ENCODE assay signal across 8 cellular contexts in genomic region chr12:103928736-103929050, GRCh38. TPM values are rescaled to one million over a fixed set of nuclear protein-coding genes. Genes with fewer than 3 reads are reported as not detected.
DNase-seq lines count a peak whose midpoint lies in the region; ATAC-seq and TF ChIP-seq lines count a peak whose summit lies in the region.

No MANE protein-coding gene starts in this region.

- H3K9me3 ChIP-seq in effector memory CD4-positive, alpha-beta T cell (ENCODE audit: control insufficient read depth, low read length): no peaks in the 10 kb centered on the region
- H3K9me3 ChIP-seq in tibial nerve: no peaks in the 10 kb centered on the region

- peaks cover 34% of the 10 kb centered on the region for H3K4me1 ChIP-seq in effector memory CD4-positive, alpha-beta T cell (ENCODE audit: control insufficient read depth, insufficient read depth, low read length, poor library complexity, severe bottlenecking)
- H3K4me1 ChIP-seq in tibial nerve: peaks cover 7 to 37% (median 26%) of the 10 kb centered on the region in 4 donors

- no peak for TF ChIP-seq POLR2A in tibial nerve (IDR thresholded peaks at IDR 0.05)

- peaks cover 46 to 51% of the 10 kb centered on the region in 2 donors for H3K4me1 Mint-ChIP-seq in natural killer cell

- H3K27me3 ChIP-seq in effector memory CD4-positive, alpha-beta T cell (replicated peaks; ENCODE audit: control insufficient read depth, insufficient read depth, low read length, poor library complexity, severe bottlenecking): no peaks in the 10 kb centered on the region
- H3K27me3 ChIP-seq in tibial nerve: no peaks in the 10 kb centered on the region

- 12 to 15% methylated on average over 12 of the region's 12 CpGs for WGBS in tibial nerve, 2 donors

- H3K4me3 Mint-ChIP-seq in natural killer cell: peak overlapping the region; percentile 98

- peaks cover 0 to 3% of the 10 kb centered on the region in 2 donors for H3K27me3 Mint-ChIP-seq in natural killer cell (ENCODE audit: low read depth in 2 of 2)

- no peaks in the 10 kb centered on the region for H3K36me3 Mint-ChIP-seq in natural killer cell

- TF ChIP-seq EP300 in tibial nerve (IDR thresholded peaks at IDR 0.05): no peak

- H3K27ac Mint-ChIP-seq in natural killer cell: peak overlapping the region; percentile 100

- TF ChIP-seq CTCF in natural killer cell (IDR thresholded peaks at IDR 0.05): no peak
- no peak for TF ChIP-seq CTCF in tibial nerve (IDR thresholded peaks at IDR 0.05)

- no peaks in the 10 kb centered on the region for H3K9me3 Mint-ChIP-seq in natural killer cell

- intact Hi-C loops in natural killer cell (cut with micrococcal nuclease): no loop called here

- peak overlapping the region; percentile 100 for H3K27ac ChIP-seq in effector memory CD4-positive, alpha-beta T cell (ENCODE audit: insufficient read depth, low read length, poor library complexity, severe bottlenecking)
- peak overlapping the region; percentile 90 to 99 (median 96) for H3K27ac ChIP-seq in tibial nerve

- peaks cover 19% of the 10 kb centered on the region for H3K36me3 ChIP-seq in effector memory CD4-positive, alpha-beta T cell (ENCODE audit: control insufficient read depth, insufficient read depth, low read length)
- peaks cover 0 to 12% (median 0%) of the 10 kb centered on the region in 3 donors for H3K36me3 ChIP-seq in tibial nerve

- DNase-seq in DMS79 treated with DMSO at 0.1 percent for 48 hours (lab: John Stamatoyannopoulos, UW) (peak; percentile 35), DMS79 (lab: John Stamatoyannopoulos, UW) (no peak), natural killer cell (peak; percentile 31), tibial nerve (ENCODE audit: low spot score in 2 of 2) (peak in 1 of 2 donors; percentile 45)
- peak; percentile 44 for DNase-seq in Jurkat, Clone E6-1 (ENCODE audit: low read depth, low spot score)
- peak; percentile 30 for DNase-seq in activated CD4-positive, alpha-beta T cell treated with anti-CD3 and anti-CD28 coated beads, Interleukin-2, amount 50 U/mL, for 1 hour
- DNase-seq in effector memory CD4-positive, alpha-beta T cell: peak; percentile 45 to 55 (median 52)

- H3K4me3 ChIP-seq in Jurkat, Clone E6-1 (ENCODE audit: low read length): peak overlapping the region; percentile 79
- H3K4me3 ChIP-seq in effector memory CD4-positive, alpha-beta T cell (ENCODE audit: insufficient read depth, low read depth, low read length, poor library complexity, severe bottlenecking): peak overlapping the region; percentile 60
- H3K4me3 ChIP-seq in tibial nerve: peak overlapping the region; percentile 79 to 96 (median 88)

- ATAC-seq in natural killer cell: peak in 1 of 3 donors; percentile 2
- ATAC-seq in GM19351 (IDR thresholded peaks at IDR 0.05; ENCODE audit: unreplicated experiment): no peak

RNA-seq across cellular contexts. Expression of gene HSP90B1, which starts 1.5 kb away (rescaled TPM):
- 277 TPM for polyA plus RNA-seq in Jurkat, Clone E6-1 (2012; ENCODE audit: insufficient read depth, insufficient read length)
- total RNA-seq in natural killer cell (100 to 1,000 TPM; 282 to 390 (median 389) TPM), tibial nerve (100 to 1,000 TPM; 213 to 480 (median 250) TPM)

RNA-seq across cellular contexts. Expression of gene TDG, which starts 37.0 kb away (rescaled TPM):
- polyA plus RNA-seq in Jurkat, Clone E6-1 (2012; ENCODE audit: insufficient read depth, insufficient read length): 62.0 TPM
- 10 to 100 TPM; 28.2 to 28.7 (median 28.7) TPM for total RNA-seq in natural killer cell
- 10 to 100 TPM; 13.7 to 23.7 (median 20.0) TPM for total RNA-seq in tibial nerve
